Comparison of ENCODE assay signal across 9 cellular contexts in the genomic region with DNA sequence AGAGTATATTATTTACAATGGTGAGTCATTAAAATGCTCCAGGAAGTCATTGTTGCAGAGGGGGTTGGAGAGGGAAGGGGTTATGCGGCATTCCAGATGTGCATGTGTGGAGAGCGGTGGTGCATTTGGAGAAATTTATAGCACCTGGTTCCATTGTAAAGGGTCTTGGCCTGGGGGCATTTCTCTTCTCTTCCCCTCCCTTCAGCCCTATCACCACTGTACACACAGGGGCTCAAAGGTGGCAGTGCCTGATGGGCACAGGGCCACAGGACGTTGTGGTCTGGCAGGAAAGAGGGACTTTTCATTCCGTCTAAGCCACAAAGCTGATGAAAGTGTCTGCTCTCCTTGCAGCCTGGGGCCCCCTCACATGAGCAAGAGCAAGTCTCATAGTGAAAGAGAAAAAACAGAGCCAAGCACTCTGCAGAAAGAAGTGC.
A peak's percentile ranks its signal among the peaks of the same experiment; 100 is the strongest.
DNase-seq lines count a peak whose midpoint lies in the region; ATAC-seq and TF ChIP-seq lines count a peak whose summit lies in the region.
"Had no signal": no experiment of that assay in that cellular context is flagged by ENCODE, and none has a peak within 500 bp of the region (broad histone marks: within the 10 kb centered on the region; RNA-seq: fewer than 3 reads in every experiment).

No MANE protein-coding gene starts in this region.

- DNase-seq in GM12864 (ENCODE audit: low read depth) (peak; percentile 56), foreskin fibroblast (peak; percentile 1 to 23), T-helper 17 cell (no peak), NCI-H146 treated with DMSO at 0.1 percent for 48 hours (lab: John Stamatoyannopoulos, UW; ENCODE audit: unreplicated experiment) (no peak), left ventricle myocardium inferior (no peak)
- no peak for DNase-seq in activated CD4-positive, alpha-beta T cell treated with anti-CD3 and anti-CD28 coated beads, Interleukin-2, amount 50 U/mL, for 1 hour

- H3K9me3 ChIP-seq in T-helper 17 cell (ENCODE audit: control insufficient read depth, low read length, poor library complexity, severe bottlenecking) (no peaks in the 10 kb centered on the region), left ventricle myocardium inferior (replicated peaks) (no peaks in the 10 kb centered on the region)

- H3K4me1 Mint-ChIP-seq in T-helper 17 cell = no peaks in the 10 kb centered on the region

- ATAC-seq in GM21526 (IDR thresholded peaks at IDR 0.05; ENCODE audit: low FRiP score, unreplicated experiment) (peak; percentile 62), HG03571 (IDR thresholded peaks at IDR 0.05; ENCODE audit: unreplicated experiment) (peak; percentile 74), T-helper 17 cell (no peak)
- ATAC-seq: HCT116 had no signal

- no peak overlapping the region for H3K27ac ChIP-seq in left ventricle myocardium inferior (replicated peaks)

- H3K27me3 ChIP-seq in left ventricle myocardium inferior (ENCODE audit: low read depth) = no peaks in the 10 kb centered on the region

- H3K4me1 ChIP-seq in left ventricle myocardium inferior = no peaks in the 10 kb centered on the region

- H3K36me3 Mint-ChIP-seq in T-helper 17 cell (ENCODE audit: low read depth) = no peaks in the 10 kb centered on the region

- no peaks in the 10 kb centered on the region for H3K36me3 ChIP-seq in left ventricle myocardium inferior

- H3K4me3 Mint-ChIP-seq in T-helper 17 cell = no peak overlapping the region

- TF ChIP-seq CTCF in GM12864 (IDR thresholded peaks at IDR 0.05; ENCODE audit: low read depth, low read length, missing control alignments) (no peak), foreskin fibroblast (IDR thresholded peaks at IDR 0.05; ENCODE audit: low read depth, low read length) (no peak), left ventricle myocardium inferior (IDR thresholded peaks at IDR 0.05; ENCODE audit: borderline replicate concordance) (no peak)

- H3K27me3 Mint-ChIP-seq in T-helper 17 cell = no peaks in the 10 kb centered on the region

- H3K4me3 ChIP-seq in GM12864 (ENCODE audit: low read depth, low read length) = no peak overlapping the region
- H3K4me3 ChIP-seq in foreskin fibroblast (ENCODE audit: low read depth in 1 of 2, low read length in 2 of 2) = no peak overlapping the region
- H3K4me3 ChIP-seq in left ventricle myocardium inferior = no peak overlapping the region

- intact Hi-C loops in left ventricle myocardium inferior (cut with micrococcal nuclease) = no loop called here

- no peak overlapping the region for H3K27ac Mint-ChIP-seq in T-helper 17 cell

Comparison
In these comparisons a context has a peak if more than half of its experiments do, and no peak if none do; other contexts are left out.
1. DNase-seq: peak in GM12864 (single experiment) and foreskin fibroblast (2 of 2); none in T-helper 17 cell (0 of 3), NCI-H146 treated with DMSO at 0.1 percent for 48 hours (single experiment), activated CD4-positive, alpha-beta T cell treated with anti-CD3 and anti-CD28 coated beads, Interleukin-2, amount 50 U/mL, for 1 hour (single experiment) and left ventricle myocardium inferior (single experiment).